In the genomic region with DNA sequence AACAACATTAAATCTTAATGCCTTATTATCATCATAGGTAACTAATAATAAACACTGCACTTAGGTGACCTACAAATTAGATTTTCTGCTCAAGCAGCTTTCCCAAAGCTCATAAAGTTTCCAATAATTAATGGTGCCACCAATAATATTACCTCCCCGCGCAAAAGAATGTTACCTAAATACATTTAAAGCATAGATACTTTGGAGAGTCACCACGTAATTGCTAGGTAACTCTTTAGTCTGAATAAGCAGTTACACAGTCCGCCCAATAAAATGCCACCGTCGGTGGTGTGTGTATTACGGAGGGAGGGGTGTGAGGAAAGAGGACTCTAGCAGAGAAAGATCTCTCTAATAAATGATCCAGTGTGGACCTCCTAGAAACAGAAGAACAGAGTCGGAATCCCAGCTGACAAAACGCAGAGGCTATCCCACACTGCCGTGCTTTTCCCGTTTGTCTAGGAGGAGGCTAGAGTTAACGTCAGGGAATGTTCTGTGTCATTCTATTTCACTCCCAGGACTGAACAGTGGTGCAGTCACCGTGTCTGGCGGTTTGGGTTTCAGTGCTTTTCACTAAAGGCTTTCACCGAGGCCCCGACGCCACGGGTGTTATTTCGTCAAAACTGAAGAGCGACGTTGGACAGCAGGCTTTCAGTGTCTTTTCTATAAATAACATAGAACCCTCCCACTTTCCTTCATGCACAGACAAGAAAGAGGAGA, we compare ENCODE assay signal across 8 cellular contexts. TPM values are rescaled to one million over a fixed set of nuclear protein-coding genes. Genes with fewer than 3 reads are reported as not detected.
DNase-seq lines count a peak whose midpoint lies in the region; ATAC-seq and TF ChIP-seq lines count a peak whose summit lies in the region.

No MANE protein-coding gene starts in this region.

- no peaks in the 10 kb centered on the region for H3K9me3 Mint-ChIP-seq in IgD-negative memory B cell

- H3K27ac Mint-ChIP-seq in IgD-negative memory B cell = peak overlapping the region; percentile 87 to 99 (median 88)

- ATAC-seq in GM21515 (IDR thresholded peaks at IDR 0.05; ENCODE audit: unreplicated experiment) (peak; percentile 48), SK-N-SH treated with all-trans-retinoic acid at 6 μM for 48 hours (peak; percentile 82)

- H3K4me1 ChIP-seq in right atrium auricular region (peaks cover 0 to 20% of the 10 kb centered on the region in 2 donors), vagina (peaks cover 13% of the 10 kb centered on the region)

- H3K9me3 ChIP-seq in right atrium auricular region (no peaks in the 10 kb centered on the region), vagina (no peaks in the 10 kb centered on the region)

- H3K27ac ChIP-seq in right atrium auricular region (peak overlapping the region; percentile 95 to 98), vagina (peak overlapping the region; percentile 93)

- DNase-seq in COLO668 (lab: John Stamatoyannopoulos, UW; ENCODE audit: unreplicated experiment) (peak; percentile 34), anterior cingulate cortex (lab: John Stamatoyannopoulos, UW) (peak in 45 of 58 donors; percentile 12 to 77 (median 42)), right atrium auricular region (ENCODE audit: low spot score) (peak; percentile 65), putamen (ENCODE audit: low spot score) (peak; percentile 46), vagina (ENCODE audit: extremely low spot score in 2 of 2) (no peak)

- intact Hi-C loops in vagina (cut with DNase I) = no loop called here

- TF ChIP-seq POLR2A in vagina (IDR thresholded peaks at IDR 0.05) = peak in 1 of 2 donors; percentile 6

- H3K36me3 ChIP-seq in right atrium auricular region (no peaks in the 10 kb centered on the region), vagina (no peaks in the 10 kb centered on the region)

- H3K36me3 Mint-ChIP-seq in IgD-negative memory B cell = peaks cover 2% of the 10 kb centered on the region

- H3K27me3 Mint-ChIP-seq in IgD-negative memory B cell = no peaks in the 10 kb centered on the region

- no peaks in the 10 kb centered on the region for H3K27me3 ChIP-seq in right atrium auricular region
- no peaks in the 10 kb centered on the region for H3K27me3 ChIP-seq in vagina

- TF ChIP-seq CTCF in right atrium auricular region (IDR thresholded peaks at IDR 0.05) (no peak), vagina (IDR thresholded peaks at IDR 0.05) (no peak)

- peaks cover 14 to 19% (median 19%) of the 10 kb centered on the region in 3 donors for H3K4me1 Mint-ChIP-seq in IgD-negative memory B cell

- peak overlapping the region; percentile 95 to 99 (median 98) for H3K4me3 Mint-ChIP-seq in IgD-negative memory B cell

- H3K4me3 ChIP-seq in right atrium auricular region (peak overlapping the region; percentile 73 to 92), vagina (peak overlapping the region; percentile 76 to 82)

TF ChIP-seq in SK-N-SH treated with all-trans-retinoic acid at 6 μM for 48 hours, 23 proteins besides CTCF, POLR2A, EP300 and RAD21:
- TF ChIP-seq GLIS3 (CRISPR knock-in tag; IDR thresholded peaks at IDR 0.05) (no peak), TSHZ2 (CRISPR knock-in tag; IDR thresholded peaks at IDR 0.05) (no peak), ZNF8 (CRISPR knock-in tag; IDR thresholded peaks at IDR 0.05) (no peak), ZFP30 (CRISPR knock-in tag; IDR thresholded peaks at IDR 0.05) (no peak), RARB (CRISPR knock-in tag; IDR thresholded peaks at IDR 0.05) (no peak), BACH2 (CRISPR knock-in tag; IDR thresholded peaks at IDR 0.05; ENCODE audit: borderline replicate concordance) (no peak), ARNTL (CRISPR knock-in tag; IDR thresholded peaks at IDR 0.05; ENCODE audit: borderline replicate concordance, low read depth) (no peak), ZNF70 (CRISPR knock-in tag; IDR thresholded peaks at IDR 0.05) (no peak), PPARA (CRISPR knock-in tag; IDR thresholded peaks at IDR 0.05; ENCODE audit: borderline replicate concordance) (no peak), ZNF565 (CRISPR knock-in tag; conservative IDR thresholded peaks at IDR 0.05; ENCODE audit: low read depth) (no peak), SNAI2 (CRISPR knock-in tag; IDR thresholded peaks at IDR 0.05) (no peak), ESRRG (CRISPR knock-in tag; IDR thresholded peaks at IDR 0.05) (no peak), ZC3H10 (CRISPR knock-in tag; IDR thresholded peaks at IDR 0.05) (no peak), CSDC2 (CRISPR knock-in tag; IDR thresholded peaks at IDR 0.05) (no peak), TOX (CRISPR knock-in tag; IDR thresholded peaks at IDR 0.05; ENCODE audit: borderline replicate concordance) (no peak), CSRNP3 (CRISPR knock-in tag; IDR thresholded peaks at IDR 0.05) (no peak), ISL1 (CRISPR knock-in tag; IDR thresholded peaks at IDR 0.05) (no peak)
- TF ChIP-seq, protein P1, sequence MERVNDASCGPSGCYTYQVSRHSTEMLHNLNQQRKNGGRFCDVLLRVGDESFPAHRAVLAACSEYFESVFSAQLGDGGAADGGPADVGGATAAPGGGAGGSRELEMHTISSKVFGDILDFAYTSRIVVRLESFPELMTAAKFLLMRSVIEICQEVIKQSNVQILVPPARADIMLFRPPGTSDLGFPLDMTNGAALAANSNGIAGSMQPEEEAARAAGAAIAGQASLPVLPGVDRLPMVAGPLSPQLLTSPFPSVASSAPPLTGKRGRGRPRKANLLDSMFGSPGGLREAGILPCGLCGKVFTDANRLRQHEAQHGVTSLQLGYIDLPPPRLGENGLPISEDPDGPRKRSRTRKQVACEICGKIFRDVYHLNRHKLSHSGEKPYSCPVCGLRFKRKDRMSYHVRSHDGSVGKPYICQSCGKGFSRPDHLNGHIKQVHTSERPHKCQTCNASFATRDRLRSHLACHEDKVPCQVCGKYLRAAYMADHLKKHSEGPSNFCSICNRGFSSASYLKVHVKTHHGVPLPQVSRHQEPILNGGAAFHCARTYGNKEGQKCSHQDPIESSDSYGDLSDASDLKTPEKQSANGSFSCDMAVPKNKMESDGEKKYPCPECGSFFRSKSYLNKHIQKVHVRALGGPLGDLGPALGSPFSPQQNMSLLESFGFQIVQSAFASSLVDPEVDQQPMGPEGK (CRISPR knock-in tag; IDR thresholded peaks at IDR 0.05; ENCODE audit: borderline replicate concordance) = no peak
- TF ChIP-seq, protein P2, sequence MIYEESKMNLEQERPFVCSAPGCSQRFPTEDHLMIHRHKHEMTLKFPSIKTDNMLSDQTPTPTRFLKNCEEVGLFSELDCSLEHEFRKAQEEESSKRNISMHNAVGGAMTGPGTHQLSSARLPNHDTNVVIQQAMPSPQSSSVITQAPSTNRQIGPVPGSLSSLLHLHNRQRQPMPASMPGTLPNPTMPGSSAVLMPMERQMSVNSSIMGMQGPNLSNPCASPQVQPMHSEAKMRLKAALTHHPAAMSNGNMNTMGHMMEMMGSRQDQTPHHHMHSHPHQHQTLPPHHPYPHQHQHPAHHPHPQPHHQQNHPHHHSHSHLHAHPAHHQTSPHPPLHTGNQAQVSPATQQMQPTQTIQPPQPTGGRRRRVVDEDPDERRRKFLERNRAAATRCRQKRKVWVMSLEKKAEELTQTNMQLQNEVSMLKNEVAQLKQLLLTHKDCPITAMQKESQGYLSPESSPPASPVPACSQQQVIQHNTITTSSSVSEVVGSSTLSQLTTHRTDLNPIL (CRISPR knock-in tag; IDR thresholded peaks at IDR 0.05; ENCODE audit: low read depth) = no peak

RNA-seq across cellular contexts. Expression of gene RNFT1, which starts 0.6 kb away (rescaled TPM):
- 28.4 TPM for polyA plus RNA-seq in IgD-negative memory B cell
- 1 to 10 TPM; 7.9 TPM for total RNA-seq in right atrium auricular region
- 13.0 TPM for total RNA-seq in vagina

Comparison
In these comparisons a context has a peak if more than half of its experiments do, and no peak if none do; other contexts are left out.
1. DNase-seq: peak in COLO668 (single experiment), anterior cingulate cortex (45 of 58), right atrium auricular region (single experiment) and putamen (single experiment); none in vagina (0 of 2).